In the genomic region with DNA sequence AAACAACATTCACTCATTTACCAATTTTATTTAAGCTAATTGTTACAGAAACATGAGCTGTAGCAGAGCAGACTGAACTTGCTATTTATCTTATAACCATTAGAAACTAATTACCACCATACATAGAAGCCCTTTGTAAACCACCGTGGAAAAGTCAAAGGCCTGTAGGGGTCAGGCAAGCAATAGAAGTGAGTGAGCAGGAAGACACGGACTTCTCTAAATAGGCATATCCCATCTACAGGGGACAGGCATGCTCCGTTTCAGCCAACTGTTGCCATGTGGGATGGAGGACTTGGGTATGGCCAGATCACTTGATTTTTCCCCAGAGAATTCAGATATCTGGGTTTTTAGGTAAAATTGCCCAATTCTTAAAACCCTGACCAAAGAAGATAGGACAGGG, we compare ENCODE assay signal across 9 cellular contexts. TPM values are rescaled to one million over a fixed set of nuclear protein-coding genes. Genes with fewer than 3 reads are reported as not detected.
DNase-seq lines count a peak whose midpoint lies in the region; ATAC-seq, FAIRE-seq and TF ChIP-seq lines count a peak whose summit lies in the region.
"Had no signal": no experiment of that assay in that cellular context is flagged by ENCODE, and none has a peak within 500 bp of the region (broad histone marks: within the 10 kb centered on the region; RNA-seq: fewer than 3 reads in every experiment).

No MANE protein-coding gene starts in this region.

- RAD21 ChIA-PET in GM12878 (lab: Charles Lee; ENCODE audit: unreplicated experiment) = interaction anchor here (1.2 to 4.3 kb wide), 4 partner anchors 24 to 652 kb away, joined by 3 to 41 read pairs (median 20); no protein-coding TSS in a partner anchor

- H2AK5ac ChIP-seq in mesendoderm (ENCODE audit: low read length) = no peak overlapping the region

- H3K36me3 ChIP-seq in GM12878 (ENCODE audit: control insufficient read depth in 2 of 2, insufficient read depth in 2 of 2, low read length in 1 of 2) (no peaks in the 10 kb centered on the region), mesendoderm (ENCODE audit: control insufficient read depth, insufficient read depth, low read length) (no peaks in the 10 kb centered on the region)

- peak; percentile 45; the same call in 2 of the 3 replicates for ATAC-seq in GM12878
- ATAC-seq in GM18505 (IDR thresholded peaks at IDR 0.05; ENCODE audit: unreplicated experiment) = no peak
- ATAC-seq in stimulated activated naive CD8-positive, alpha-beta T cell treated with anti-CD3 and anti-CD28 coated beads, Interleukin-15, Interleukin-2, amounts not matched to agents 100 U/mL and 50 U/mL, for 24 hours = no peak
- ATAC-seq in activated T-cell treated with anti-CD3 and anti-CD28 coated beads, Interleukin-2, amount 50 U/mL, for 4 hours = no peak

- no peak for TF ChIP-seq EP300 in GM12878 (IDR thresholded peaks at IDR 0.05; ENCODE audit: borderline replicate concordance in 1 of 2, control insufficient read depth in 1 of 2, low read depth in 2 of 2, low read length in 2 of 2)

- H3K23ac ChIP-seq in mesendoderm (ENCODE audit: low read length) = no peak overlapping the region

- no peak overlapping the region for H3K4me3 ChIP-seq in GM12878
- H3K4me3 ChIP-seq in mesendoderm (ENCODE audit: low read length) = no peak overlapping the region

- no peak overlapping the region for H3K18ac ChIP-seq in mesendoderm (ENCODE audit: low read length)

- POLR2A ChIA-PET in GM12878 (lab: Charles Lee) = no interaction called here

- peak; percentile 16 to 67 (median 28); a peak in 4 of 6 replicates for TF ChIP-seq CTCF in GM12878 (IDR thresholded peaks at IDR 0.05 in 2 of 3, conservative IDR thresholded peaks at IDR 0.05 in 1 of 3; ENCODE audit: control insufficient read depth in 2 of 3, extremely low read depth in 1 of 3, insufficient read depth in 1 of 3, low read depth in 3 of 3, low read length in 3 of 3)

- H3K9ac ChIP-seq in GM12878 (ENCODE audit: control insufficient read depth, insufficient read depth, low read length) = no peak overlapping the region
- H3K9ac ChIP-seq in mesendoderm (ENCODE audit: low read length) = no peak overlapping the region

- in situ Hi-C loops in GM12878 (cut with MboI) = loop anchor here (5.0 to 25.0 kb wide), 3 partner anchors 310 to 1550 kb away; partner anchors contain the start of gene SLC12A2

- peak; percentile 57 for TF ChIP-seq RAD21 in GM12878 (IDR thresholded peaks at IDR 0.05; ENCODE audit: insufficient read depth, low read depth, low read length)

- no peaks in the 10 kb centered on the region for H3K4me1 Mint-ChIP-seq in activated T-cell treated with anti-CD3 and anti-CD28 coated beads, Interleukin-2, amount 50 U/mL, for 4 hours (ENCODE audit: low read depth)

- no peak overlapping the region for H2AFZ ChIP-seq in GM12878 (ENCODE audit: control insufficient read depth, low read depth, low read length)

- FAIRE-seq in GM12878 (lab: Jason Lieb, UNC) = no peak

- BruUV-seq in GM12878 (replicated peaks; lab: Mats Ljungman, UMichigan) = no TSS peak

- H3K9me3 Mint-ChIP-seq in activated T-cell treated with anti-CD3 and anti-CD28 coated beads, Interleukin-2, amount 50 U/mL, for 4 hours = no peaks in the 10 kb centered on the region
- H3K9me3 Mint-ChIP-seq: activated naive CD4-positive, alpha-beta T cell treated with anti-CD3 and anti-CD28 coated beads, Interleukin-2, amount 50 U/mL, for 24 hours had no signal

- CTCF ChIA-PET in GM12878 (lab: Yijun Ruan, JAX) = interaction anchor here (0.8 to 4.8 kb wide), 9 partner anchors 9 to 936 kb away, joined by 3 to 48 read pairs (median 4); no protein-coding TSS in a partner anchor

- SMC1A ChIA-PET in GM12878 (lab: Charles Lee; ENCODE audit: uncharacterized antibody, unreplicated experiment) = interaction anchor here (0.5 to 3.3 kb wide), 10 partner anchors 25 to 936 kb away, joined by 3 to 36 read pairs (median 4); no protein-coding TSS in a partner anchor

- H3K4me1 ChIP-seq in GM12878 (ENCODE audit: control insufficient read depth, insufficient read depth, low read length) (peaks cover 6% of the 10 kb centered on the region), mesendoderm (ENCODE audit: control insufficient read depth, low read depth, low read length) (no peaks in the 10 kb centered on the region)

- no peaks in the 10 kb centered on the region for H3K79me1 ChIP-seq in mesendoderm (ENCODE audit: low read length)

- no peaks in the 10 kb centered on the region for H4K20me1 ChIP-seq in GM12878 (ENCODE audit: control insufficient read depth, insufficient read depth)

- H3K27me3 ChIP-seq in GM12878 (replicated peaks in 1 of 2; ENCODE audit: control insufficient read depth in 2 of 2, insufficient read depth in 2 of 2, low read length in 1 of 2) (no peaks in the 10 kb centered on the region), mesendoderm (ENCODE audit: insufficient read depth, low read length, poor library complexity) (no peaks in the 10 kb centered on the region)

- H4K8ac ChIP-seq in mesendoderm (ENCODE audit: low read depth, low read length) = no peak overlapping the region

- H2BK5ac ChIP-seq in mesendoderm (ENCODE audit: low read length) = no peak overlapping the region

- TF ChIP-seq POLR2A in GM12878 (IDR thresholded peaks at IDR 0.05; ENCODE audit: low read depth, low read length) (no peak), GM18505 (IDR thresholded peaks at IDR 0.05; ENCODE audit: borderline replicate concordance, extremely low read depth, insufficient read depth, insufficient read length) (no peak)

- H3K56ac ChIP-seq in mesendoderm (ENCODE audit: low read length) = no peak overlapping the region

- H3K27ac ChIP-seq in GM12878 (ENCODE audit: control insufficient read depth, insufficient read depth) = no peak overlapping the region
- no peak overlapping the region for H3K27ac ChIP-seq in mesendoderm (ENCODE audit: low read depth, low read length)

- no peak overlapping the region for H3K4me2 ChIP-seq in GM12878 (ENCODE audit: control insufficient read depth, insufficient read depth)
- no peak overlapping the region for H3K4me2 ChIP-seq in mesendoderm (ENCODE audit: low read length)

- H3K27me3 Mint-ChIP-seq in activated T-cell treated with anti-CD3 and anti-CD28 coated beads, Interleukin-2, amount 50 U/mL, for 4 hours (ENCODE audit: low read depth) = peaks cover 6% of the 10 kb centered on the region
- H3K27me3 Mint-ChIP-seq: activated naive CD4-positive, alpha-beta T cell treated with anti-CD3 and anti-CD28 coated beads, Interleukin-2, amount 50 U/mL, for 24 hours had no signal

- H4K5ac ChIP-seq in mesendoderm (ENCODE audit: low read length) = no peak overlapping the region

- DNase-seq in ELF-1 (ENCODE audit: low read depth, low spot score) = peak; percentile 24
- DNase-seq in HT-29 (ENCODE audit: low spot score) = peak; percentile 39
- no peak for DNase-seq in GM12878 (ENCODE audit: low read depth, low spot score)
- DNase-seq in mesendoderm = peak; percentile 80
- no peak for DNase-seq in stimulated activated CD4-positive, alpha-beta T cell treated with anti-CD3 and anti-CD28 coated beads, Interleukin-1b, Interleukin-23, amount 100 ng/mL, for 48 hours
- no peak for DNase-seq in stimulated activated naive CD8-positive, alpha-beta T cell treated with anti-CD3 and anti-CD28 coated beads, Interleukin-15, Interleukin-2, amounts not matched to agents 100 U/mL and 50 U/mL, for 24 hours
- no peak for DNase-seq in activated T-cell treated with anti-CD3 and anti-CD28 coated beads, Interleukin-2, amount 50 U/mL, for 4 hours

- no peaks in the 10 kb centered on the region for H3K79me2 ChIP-seq in GM12878 (ENCODE audit: control insufficient read depth, insufficient read depth, low read length)
- H3K79me2 ChIP-seq in mesendoderm (ENCODE audit: control insufficient read depth, insufficient read depth, low read length) = no peaks in the 10 kb centered on the region

- WGBS in GM12878 (ENCODE audit: insufficient coverage, insufficient replicate concordance, low lambda C conversion rate, missing lambda C conversion rate) = 2% methylated on average over 3 of the region's 3 CpGs
- WGBS in mesendoderm (ENCODE audit: extremely low coverage, insufficient coverage, low lambda C conversion rate) = no CpG with 5 or more reads among the region's 3 CpGs

- intact Hi-C loops in GM12878 (cut with micrococcal nuclease; ENCODE audit: unreplicated experiment) = loop anchor here (5.0 to 10.0 kb wide), 3 partner anchors 345 to 1113 kb away; no protein-coding TSS in a partner anchor

- no peak overlapping the region for H3K4me3 Mint-ChIP-seq in activated T-cell treated with anti-CD3 and anti-CD28 coated beads, Interleukin-2, amount 50 U/mL, for 4 hours
- H3K4me3 Mint-ChIP-seq: activated naive CD4-positive, alpha-beta T cell treated with anti-CD3 and anti-CD28 coated beads, Interleukin-2, amount 50 U/mL, for 24 hours had no signal

- H2BK15ac ChIP-seq in mesendoderm (replicated peaks; ENCODE audit: low read depth) = peak overlapping the region; percentile 36

- no peak overlapping the region for H2BK120ac ChIP-seq in mesendoderm (ENCODE audit: low read depth, low read length)

- peaks cover 6% of the 10 kb centered on the region for H3K36me3 Mint-ChIP-seq in activated T-cell treated with anti-CD3 and anti-CD28 coated beads, Interleukin-2, amount 50 U/mL, for 4 hours (ENCODE audit: insufficient read depth)
- H3K36me3 Mint-ChIP-seq: activated naive CD4-positive, alpha-beta T cell treated with anti-CD3 and anti-CD28 coated beads, Interleukin-2, amount 50 U/mL, for 24 hours had no signal

- no peak overlapping the region for H3K4ac ChIP-seq in mesendoderm (ENCODE audit: low read depth, low read length)

- H3K9me3 ChIP-seq in GM12878 (replicated peaks; ENCODE audit: control insufficient read depth, insufficient read depth, low read length) = no peaks in the 10 kb centered on the region

RNA-seq across cellular contexts. Expression of gene PRRC1, which starts 44.8 kb away (rescaled TPM):
- 26.6 and 30.6 TPM in 2 replicates for total RNA-seq in HT-29 (2014; rRNA removed; shearing (Covaris generic))
- total RNA-seq in GM12878 (2013; cell fraction: nucleolus; rRNA removed) = 80.1 and 94.4 TPM in 2 replicates
- total RNA-seq in GM12878 (2014; rRNA removed) (19.0 and 22.9 TPM in 2 replicates), GM12878 (2014; rRNA removed; fragmentation: Illumina TruSeq; extraction: Trizol) (30.5 and 30.9 TPM in 2 replicates), GM12878 (2021) (35.0 and 35.8 TPM in 2 replicates)
- polyA plus RNA-seq in GM12878 (2011; ENCODE audit: low read depth) = 29.5 TPM
- polyA plus RNA-seq in GM12878 (2011; rRNA removed) (50.9 and 54.5 TPM in 2 replicates), GM12878 (2014; fragmentation: Illumina TruSeq; extraction: Trizol) (34.0 and 35.5 TPM in 2 replicates), GM12878 (2014; fragmentation: Nextera tagmentation; extraction: Ambion mirVana) (10 to 100 TPM; 29.7 to 29.8 TPM), GM12878 (2014; rRNA removed) (24.6 and 26.6 TPM in 2 replicates), GM12878 (2016; fragmentation: Nextera tagmentation; extraction: Ambion mirVana) (10 to 100 TPM; 31.2 to 40.1 TPM)
- polyA plus RNA-seq in GM12878 (2011; cell fraction: cytosol; rRNA removed) = 39.6 and 41.5 TPM in 2 replicates
- 37.3 and 40.8 TPM in 2 replicates for polyA plus RNA-seq in GM12878 (2011; cell fraction: nucleus; rRNA removed)
- polyA plus RNA-seq in GM12878 (2012) = 34.0 and 34.6 TPM in 2 replicates
- polyA minus RNA-seq in GM12878 (2011; rRNA and poly(A)+ RNA removed) = 96.1 and 108 TPM in 2 replicates
- 25.1 and 34.3 TPM in 2 replicates for polyA minus RNA-seq in GM12878 (2011; cell fraction: cytosol; rRNA and poly(A)+ RNA removed)
- 33.0 and 49.3 TPM in 2 replicates for polyA minus RNA-seq in GM12878 (2011; cell fraction: nucleus; rRNA and poly(A)+ RNA removed)
- polyA plus RNA-seq in mesendoderm (2013, experiment 1 of 2) = 71.2 TPM
- 67.2 TPM for polyA plus RNA-seq in mesendoderm (2013, experiment 2 of 2)
- 10 to 100 TPM; 39.7 to 45.1 (median 43.5) TPM for total RNA-seq in activated T-cell treated with anti-CD3 and anti-CD28 coated beads, Interleukin-2, amount 50 U/mL, for 4 hours

Comparison
In these comparisons a context has a peak if more than half of its experiments do, and no peak if none do; other contexts are left out.
1. DNase-seq: peak in ELF-1 (single experiment), HT-29 (single experiment) and mesendoderm (single experiment); none in GM12878 (single experiment), stimulated activated CD4-positive, alpha-beta T cell treated with anti-CD3 and anti-CD28 coated beads, Interleukin-1b, Interleukin-23, amount 100 ng/mL, for 48 hours (single experiment), stimulated activated naive CD8-positive, alpha-beta T cell treated with anti-CD3 and anti-CD28 coated beads, Interleukin-15, Interleukin-2, amounts not matched to agents 100 U/mL and 50 U/mL, for 24 hours (single experiment) and activated T-cell treated with anti-CD3 and anti-CD28 coated beads, Interleukin-2, amount 50 U/mL, for 4 hours (single experiment).